ENCODE assay signal across 7 cellular contexts in genomic region chr13:77810430-77810829, GRCh38.
DNase-seq lines count a peak whose midpoint lies in the region; ATAC-seq, FAIRE-seq and TF ChIP-seq lines count a peak whose summit lies in the region.

No MANE protein-coding gene starts in this region.

- H3K27me3 ChIP-seq in K562 (ENCODE audit: control insufficient read depth in 2 of 2, insufficient read depth in 2 of 2, low read length in 2 of 2) (no peaks in the 10 kb centered on the region), pancreas (no peaks in the 10 kb centered on the region)

- no peak overlapping the region for H3K4me3 ChIP-seq in GM12865 (ENCODE audit: low read depth, low read length)
- no peak overlapping the region for H3K4me3 ChIP-seq in Jurkat, Clone E6-1 (ENCODE audit: low read length)
- H3K4me3 ChIP-seq in K562: no peak overlapping the region
- H3K4me3 ChIP-seq in pancreas: no peak overlapping the region

- no peaks in the 10 kb centered on the region for H4K20me1 ChIP-seq in K562 (replicated peaks; ENCODE audit: control insufficient read depth, insufficient read depth, low read length)

- BruUV-seq in K562 (replicated peaks; lab: Mats Ljungman, UMichigan): no TSS peak

- H3K27ac ChIP-seq in K562 (ENCODE audit: extremely low read depth, low read depth, low read length) (no peak overlapping the region), pancreas (no peak overlapping the region)

- no peaks in the 10 kb centered on the region for H3K4me1 ChIP-seq in K562 (replicated peaks in 1 of 2; ENCODE audit: control insufficient read depth in 2 of 2, insufficient read depth in 2 of 2, low read length in 2 of 2)
- H3K4me1 ChIP-seq in pancreas: no peaks in the 10 kb centered on the region

- H3K36me3 ChIP-seq in K562 (ENCODE audit: control insufficient read depth, insufficient read depth, low read length) (no peaks in the 10 kb centered on the region), pancreas (no peaks in the 10 kb centered on the region)

- TF ChIP-seq CTCF in GM12865 (IDR thresholded peaks at IDR 0.05; ENCODE audit: insufficient read depth, low read depth, low read length, missing control alignments): peak; percentile 52
- TF ChIP-seq CTCF in K562 (IDR thresholded peaks at IDR 0.05 in 2 of 3, conservative IDR thresholded peaks at IDR 0.05 in 1 of 3; ENCODE audit: insufficient read depth in 2 of 3, low read depth in 1 of 3, low read length in 3 of 3): peak in 2 of 3 experiments; percentile 5 to 13; a peak in 1 of 6 replicates
- no peak for TF ChIP-seq CTCF in pancreas (IDR thresholded peaks at IDR 0.05)

- WGBS in K562 (ENCODE audit: insufficient coverage, low coverage, missing lambda C conversion rate): 0% methylated on average over 2 of the region's 2 CpGs
- WGBS in pancreas, 2 donors: 39 to 44% methylated on average over 2 of the region's 2 CpGs

- no peaks in the 10 kb centered on the region for H3K9me3 ChIP-seq in K562 (replicated peaks; ENCODE audit: control insufficient read depth, insufficient read depth, low read depth, low read length)
- no peaks in the 10 kb centered on the region for H3K9me3 ChIP-seq in pancreas

- POLR2A ChIA-PET in K562 (lab: Yijun Ruan, JAX): no interaction called here

- no peak for FAIRE-seq in K562 (lab: Jason Lieb, UNC)
- FAIRE-seq in pancreas (lab: Jason Lieb, UNC): no peak

- no peak for TF ChIP-seq RAD21 in K562 (CRISPR knock-in tag; conservative IDR thresholded peaks at IDR 0.05 in 1 of 2, IDR thresholded peaks at IDR 0.05 in 1 of 2)

- no peak overlapping the region for H3K4me2 ChIP-seq in K562 (ENCODE audit: insufficient read depth, low read length)

- no peak overlapping the region for H3K9ac ChIP-seq in K562 (ENCODE audit: insufficient read depth in 1 of 2, low read depth in 2 of 2, low read length in 2 of 2)

- DNase-seq in GM12865 (ENCODE audit: low read depth): peak; percentile 55
- DNase-seq in Jurkat, Clone E6-1 (ENCODE audit: low read depth, low spot score): peak; percentile 76
- DNase-seq in K562 (ENCODE audit: extremely low read depth in 1 of 4, low spot score in 3 of 4): no peak
- DNase-seq in pancreas: no peak
- no peak for DNase-seq in cerebellar nuclear complex (lab: John Stamatoyannopoulos, UW)
- no peak for DNase-seq in SKM-1 treated with dmso at 0.1 percent for 144 hours (lab: John Stamatoyannopoulos, UW; ENCODE audit: unreplicated experiment)

- intact Hi-C loops in K562 (cut with micrococcal nuclease): no loop called here
- intact Hi-C loops in pancreas (cut with DNase I): no loop called here

- in situ Hi-C loops in K562 (cut with MboI): no loop called here

- H3K9me1 ChIP-seq in K562 (ENCODE audit: control insufficient read depth, insufficient read depth, low read length): no peaks in the 10 kb centered on the region

- no peaks in the 10 kb centered on the region for H3K79me2 ChIP-seq in K562 (ENCODE audit: control insufficient read depth, insufficient read depth, low read length)

- no peak for TF ChIP-seq EP300 in K562 (IDR thresholded peaks at IDR 0.05; ENCODE audit: low read length)

- ATAC-seq in GM21447 (IDR thresholded peaks at IDR 0.05; ENCODE audit: unreplicated experiment): peak; percentile 83
- ATAC-seq in K562: no peak
- ATAC-seq in pancreas: peak in 3 of 4 donors; percentile 60 to 65 (median 62)

- H2AFZ ChIP-seq in K562 (ENCODE audit: low read depth, low read length): no peak overlapping the region

- no peak for TF ChIP-seq POLR2A in K562 (conservative IDR thresholded peaks at IDR 0.05)

- CTCF ChIA-PET in K562 (lab: Yijun Ruan, JAX; ENCODE audit: low intra/inter-chr PET ratio): no interaction called here

TF ChIP-seq in K562, 482 proteins besides CTCF, POLR2A, EP300 and RAD21 (continues in another document):
- no peak for TF ChIP-seq SNRNP70 (optimal IDR thresholded peaks at IDR 0.05; ENCODE audit: low read depth, low read length)
- TF ChIP-seq ZNF318 (IDR thresholded peaks at IDR 0.05; ENCODE audit: borderline replicate concordance in 1 of 2, low read depth in 1 of 2): no peak
- no peak for TF ChIP-seq NCOA2 (IDR thresholded peaks at IDR 0.05; ENCODE audit: partially characterized antibody in 2 of 2)
- no peak for TF ChIP-seq ZNF696 (CRISPR knock-in tag; conservative IDR thresholded peaks at IDR 0.05)
- TF ChIP-seq PPARD (CRISPR knock-in tag; IDR thresholded peaks at IDR 0.05): no peak
- no peak for TF ChIP-seq ZKSCAN8 (CRISPR knock-in tag; IDR thresholded peaks at IDR 0.05)
- no peak for TF ChIP-seq KAT2B (IDR thresholded peaks at IDR 0.05; ENCODE audit: low read depth, low read length)
- TF ChIP-seq ELF4 (CRISPR knock-in tag; IDR thresholded peaks at IDR 0.05): no peak
- TF ChIP-seq ETV6 (IDR thresholded peaks at IDR 0.05; ENCODE audit: borderline replicate concordance in 1 of 2, low read depth in 2 of 2, low read length in 1 of 2): no peak
- TF ChIP-seq ETV6 (CRISPR knock-in tag; IDR thresholded peaks at IDR 0.05; ENCODE audit: borderline replicate concordance): no peak
- no peak for TF ChIP-seq GTF2E2 (tag; IDR thresholded peaks at IDR 0.05)
- TF ChIP-seq ZNF280A (IDR thresholded peaks at IDR 0.05; ENCODE audit: low read depth, partially characterized antibody): no peak

Comparison
In these comparisons a context has a peak if more than half of its experiments do, and no peak if none do; other contexts are left out.
1. DNase-seq: peak in GM12865 (single experiment) and Jurkat, Clone E6-1 (single experiment); none in K562 (0 of 4), pancreas (0 of 6), cerebellar nuclear complex (0 of 2) and SKM-1 treated with dmso at 0.1 percent for 144 hours (single experiment).
2. CTCF ChIP-seq: peak in GM12865 (single experiment) and K562 (2 of 3); none in pancreas (0 of 4).